9 cellular contexts compared by ENCODE assay signal in genomic region chr4:88456757-88457306, GRCh38. TPM values are rescaled to one million over a fixed set of nuclear protein-coding genes. Genes with fewer than 3 reads are reported as not detected.
DNase-seq lines count a peak whose midpoint lies in the region; ATAC-seq, FAIRE-seq and TF ChIP-seq lines count a peak whose summit lies in the region.
"Had no signal": no experiment of that assay in that cellular context is flagged by ENCODE, and none has a peak within 500 bp of the region (broad histone marks: within the 10 kb centered on the region; RNA-seq: fewer than 3 reads in every experiment).

Gene HERC5, plus strand, starts transcription at chr4:88457119. Its CDS starts 151 bp downstream, at chr4:88457270.

- H3K4me3 Mint-ChIP-seq in WTC11: peak within 1 kb of the TSS; percentile 90

- peak; percentile 77 for FAIRE-seq in islet of Langerhans (lab: Jason Lieb, UNC)
- FAIRE-seq: G401.6 had no signal

- H3K9me3 Mint-ChIP-seq in WTC11: peaks cover 11% of the 10 kb centered on the region

- H3K36me3 Mint-ChIP-seq in WTC11: peaks cover 13% of the 10 kb centered on the region

- CTCF ChIA-PET in WTC11 (lab: Charles Lee): interaction anchor here (0.6 to 4.1 kb wide), 17 partner anchors 9 to 423 kb away, joined by 3 to 25 read pairs (median 4); partner anchors contain the start of genes HERC6, PPM1K and PYURF

- no peak for TF ChIP-seq CTCF in WTC11 (IDR thresholded peaks at IDR 0.05)

- H3K27ac Mint-ChIP-seq in WTC11: peak within 1 kb of the TSS; percentile 98

- peak; percentile 1 for DNase-seq in NCI-H2171 treated with DMSO at 0.1 percent for 48 hours (lab: John Stamatoyannopoulos, UW)
- DNase-seq in NCI-H2171 (lab: John Stamatoyannopoulos, UW): no peak
- DNase-seq in NCI-H2081 treated with DMSO at 0.1 percent for 48 hours (lab: John Stamatoyannopoulos, UW): peak; percentile 25
- peak; percentile 86 for DNase-seq in WTC11 (ENCODE audit: low spot score)
- DNase-seq in central memory CD4-positive, alpha-beta T cell: peak; percentile 95
- peak; percentile 65 to 75 for DNase-seq in stimulated activated CD4-positive, alpha-beta T cell treated with anti-CD3 and anti-CD28 coated beads, Interleukin-12 subunit alpha, Interleukin-12 subunit beta, amount 100 ng/mL, for 24 hours (ENCODE audit: low read depth in 2 of 2)

- ATAC-seq in HG02938 (IDR thresholded peaks at IDR 0.05; ENCODE audit: unreplicated experiment) (peak; percentile 92), WTC11 (peak; percentile 88)

- POLR2A ChIA-PET in WTC11 (lab: Charles Lee): interaction anchor here (0.7 to 1.7 kb wide), 8 partner anchors 9 to 173 kb away, joined by 3 to 9 read pairs (median 3); partner anchors contain the start of genes HERC6, PPM1K and PYURF

- H3K4me1 Mint-ChIP-seq in WTC11: peaks cover 27% of the 10 kb centered on the region

- peaks cover 29% of the 10 kb centered on the region for H3K27me3 Mint-ChIP-seq in WTC11 (ENCODE audit: low read depth)

TF ChIP-seq in WTC11, 78 proteins besides CTCF, POLR2A, EP300 and RAD21 (continues in another document):
- TF ChIP-seq ATF2 (CRISPR knock-in tag; IDR thresholded peaks at IDR 0.05; ENCODE audit: borderline replicate concordance, low read depth) (no peak), FOXP1 (CRISPR knock-in tag; IDR thresholded peaks at IDR 0.05; ENCODE audit: borderline replicate concordance) (peak; percentile 98), GABPB1 (CRISPR knock-in tag; IDR thresholded peaks at IDR 0.05) (0 out of 2 replicates have a peak, but pooled peaks have one; percentile 25), GTF2I (CRISPR knock-in tag; conservative IDR thresholded peaks at IDR 0.05) (0 out of 2 replicates have a peak, but pooled peaks have one; percentile 1), PREB (CRISPR knock-in tag; IDR thresholded peaks at IDR 0.05; ENCODE audit: borderline replicate concordance) (no peak), SMAD3 (CRISPR knock-in tag; IDR thresholded peaks at IDR 0.05; ENCODE audit: borderline replicate concordance) (no peak), CREB1 (CRISPR knock-in tag; IDR thresholded peaks at IDR 0.05) (no peak; the same call in 1 of the 2 replicates), FOXP4 (CRISPR knock-in tag; IDR thresholded peaks at IDR 0.05) (peak; percentile 95), ERG (CRISPR knock-in tag; IDR thresholded peaks at IDR 0.05) (no peak), MAX (CRISPR knock-in tag; IDR thresholded peaks at IDR 0.05) (peak; percentile 92), ETV6 (CRISPR knock-in tag; IDR thresholded peaks at IDR 0.05) (peak; percentile 80; the same call in 1 of the 2 replicates), FOXK1 (CRISPR knock-in tag; IDR thresholded peaks at IDR 0.05) (peak; percentile 80), IRF2 (CRISPR knock-in tag; IDR thresholded peaks at IDR 0.05; ENCODE audit: borderline replicate concordance, low read depth) (0 out of 2 replicates have a peak, but pooled peaks have one; percentile 41), MYBL2 (CRISPR knock-in tag; IDR thresholded peaks at IDR 0.05) (peak; percentile 70; the same call in 1 of the 2 replicates), ZNF671 (CRISPR knock-in tag; IDR thresholded peaks at IDR 0.05) (no peak), SP1 (CRISPR knock-in tag; conservative IDR thresholded peaks at IDR 0.05) (peak; percentile 90), USF2 (CRISPR knock-in tag; IDR thresholded peaks at IDR 0.05) (peak; percentile 87), ZNF281 (CRISPR knock-in tag; IDR thresholded peaks at IDR 0.05) (no peak), NFYB (CRISPR knock-in tag; conservative IDR thresholded peaks at IDR 0.05; ENCODE audit: low read depth) (peak; percentile 45)

RNA-seq across cellular contexts. Expression of gene HERC5, which starts in this region (rescaled TPM):
- total RNA-seq in WTC11 (2021): 14.3 to 17.2 TPM (median 17.1 TPM) in 3 replicates
